In genomic region chr16:368388-369158, GRCh38 we compare ENCODE assay signal across 1 cellular context.
TF ChIP-seq lines count a peak whose summit lies in the region.

No MANE protein-coding gene starts in this region.

TF ChIP-seq in neural cell, 6 proteins besides CTCF, POLR2A, EP300 and RAD21:
- TF ChIP-seq EZH2 (IDR thresholded peaks at IDR 0.05; ENCODE audit: borderline replicate concordance, insufficient read depth, low read length, poor library complexity, severe bottlenecking) (no peak), MXI1 (conservative IDR thresholded peaks at IDR 0.05; ENCODE audit: poor library complexity, severe bottlenecking) (no peak), REST (IDR thresholded peaks at IDR 0.05; ENCODE audit: borderline replicate concordance) (no peak), TAF1 (IDR thresholded peaks at IDR 0.05; ENCODE audit: low read depth) (no peak), SMC3 (conservative IDR thresholded peaks at IDR 0.05; ENCODE audit: poor library complexity) (no peak), POLR2AphosphoS5 (IDR thresholded peaks at IDR 0.05) (no peak)
